Comparison of ENCODE assay signal across 13 cellular contexts in genomic region chr3:159855599-159856495, GRCh38. TPM values are rescaled to one million over a fixed set of nuclear protein-coding genes. Genes with fewer than 3 reads are reported as not detected.
DNase-seq lines count a peak whose midpoint lies in the region; ATAC-seq and TF ChIP-seq lines count a peak whose summit lies in the region.
"Had no signal": no experiment of that assay in that cellular context is flagged by ENCODE, and none has a peak within 500 bp of the region (broad histone marks: within the 10 kb centered on the region; RNA-seq: fewer than 3 reads in every experiment).

No MANE protein-coding gene starts in this region.

- H3K27ac ChIP-seq in lower lobe of right lung (peak overlapping the region; percentile 38), substantia nigra (ENCODE audit: low read depth, low read length, poor library complexity, severe bottlenecking) (peak overlapping the region; percentile 69)
- H3K27ac ChIP-seq: 22Rv1, colonic mucosa had no signal

- intact Hi-C loops in lower lobe of right lung (cut with DNase I) = no loop called here

- no peaks in the 10 kb centered on the region for H3K36me3 Mint-ChIP-seq in brain
- no peaks in the 10 kb centered on the region for H3K36me3 Mint-ChIP-seq in activated T-cell treated with anti-CD3 and anti-CD28 coated beads, Interleukin-2, amount 50 U/mL, for 24 hours (ENCODE audit: low read depth)

- H3K27ac Mint-ChIP-seq in brain = peak overlapping the region; percentile 85 to 95 (median 92)
- H3K27ac Mint-ChIP-seq in activated T-cell treated with anti-CD3 and anti-CD28 coated beads, Interleukin-2, amount 50 U/mL, for 24 hours = no peak overlapping the region
- H3K27ac Mint-ChIP-seq: activated CD4-positive, alpha-beta T cell treated with anti-CD3 and anti-CD28 coated beads for 36 hours had no signal

- no peak overlapping the region for H3K4me3 ChIP-seq in lower lobe of right lung
- H3K4me3 ChIP-seq: colonic mucosa had no signal

- H3K36me3 ChIP-seq in lower lobe of right lung = no peaks in the 10 kb centered on the region
- H3K36me3 ChIP-seq: colonic mucosa had no signal

- H3K4me1 ChIP-seq in lower lobe of right lung = peaks cover 88% of the 10 kb centered on the region
- H3K4me1 ChIP-seq: colonic mucosa had no signal

- H3K9me3 ChIP-seq in lower lobe of right lung = no peaks in the 10 kb centered on the region
- H3K9me3 ChIP-seq: colonic mucosa had no signal

- peaks cover 3% of the 10 kb centered on the region for H3K27me3 Mint-ChIP-seq in brain
- peaks cover 40% of the 10 kb centered on the region for H3K27me3 Mint-ChIP-seq in activated T-cell treated with anti-CD3 and anti-CD28 coated beads, Interleukin-2, amount 50 U/mL, for 24 hours

- DNase-seq in DMS 273 (lab: John Stamatoyannopoulos, UW; ENCODE audit: unreplicated experiment) (peak; percentile 71), DMS 273 treated with DMSO at 0.1 percent for 48 hours (lab: John Stamatoyannopoulos, UW) (no peak), lower lobe of right lung (no peak), substantia nigra (lab: John Stamatoyannopoulos, UW) (no peak), HT-29 (ENCODE audit: low spot score) (no peak), NCI-H2029 treated with DMSO at 0.1 percent for 48 hours (lab: John Stamatoyannopoulos, UW) (no peak)
- no peak for DNase-seq in activated T-cell treated with anti-CD3 and anti-CD28 coated beads, Interleukin-2, amount 50 U/mL, for 24 hours
- DNase-seq: activated CD4-positive, alpha-beta T cell treated with anti-CD3 and anti-CD28 coated beads for 36 hours; activated effector memory CD4-positive, alpha-beta T cell treated with anti-CD3 and anti-CD28 coated beads, Interleukin-2, amount 50 U/mL, for 16 hours; colonic mucosa; stimulated activated CD4-positive, alpha-beta T cell treated with anti-CD3 and anti-CD28 coated beads, Interleukin-12 subunit alpha, Interleukin-12 subunit beta, amount 100 ng/mL, for 4 hours had no signal

- peak overlapping the region; percentile 59 to 72 (median 62) for H3K4me3 Mint-ChIP-seq in brain
- H3K4me3 Mint-ChIP-seq in activated T-cell treated with anti-CD3 and anti-CD28 coated beads, Interleukin-2, amount 50 U/mL, for 24 hours = no peak overlapping the region
- H3K4me3 Mint-ChIP-seq: activated CD4-positive, alpha-beta T cell treated with anti-CD3 and anti-CD28 coated beads for 36 hours had no signal

- ATAC-seq in lower lobe of right lung = no peak
- ATAC-seq: activated CD4-positive, alpha-beta T cell treated with anti-CD3 and anti-CD28 coated beads for 36 hours had no signal

- peaks cover 100% of the 10 kb centered on the region for H3K4me1 Mint-ChIP-seq in brain
- peaks cover 4% of the 10 kb centered on the region for H3K4me1 Mint-ChIP-seq in activated T-cell treated with anti-CD3 and anti-CD28 coated beads, Interleukin-2, amount 50 U/mL, for 24 hours (ENCODE audit: low read depth)
- H3K4me1 Mint-ChIP-seq: activated CD4-positive, alpha-beta T cell treated with anti-CD3 and anti-CD28 coated beads for 36 hours had no signal

- TF ChIP-seq CTCF in brain (conservative IDR thresholded peaks at IDR 0.05) (no peak), lower lobe of right lung (IDR thresholded peaks at IDR 0.05) (no peak)

- H3K27me3 ChIP-seq in lower lobe of right lung (ENCODE audit: low read depth) = no peaks in the 10 kb centered on the region
- H3K27me3 ChIP-seq: colonic mucosa had no signal

- H3K9me3 Mint-ChIP-seq in brain = no peaks in the 10 kb centered on the region
- no peaks in the 10 kb centered on the region for H3K9me3 Mint-ChIP-seq in activated T-cell treated with anti-CD3 and anti-CD28 coated beads, Interleukin-2, amount 50 U/mL, for 24 hours

RNA-seq across cellular contexts. Expression of gene SCHIP1, which starts 16.2 kb away (rescaled TPM):
- 51.7 TPM for polyA plus RNA-seq in brain (ENCODE audit: insufficient read depth, low read depth, low replicate concordance)
- 12.7 TPM for total RNA-seq in lower lobe of right lung
- not detected in 2 replicates for total RNA-seq in HT-29 (2014; rRNA removed; shearing (Covaris generic))
- total RNA-seq: activated CD4-positive, alpha-beta T cell treated with anti-CD3 and anti-CD28 coated beads for 36 hours had no signal

Comparison
In these comparisons a context has a peak if more than half of its experiments do, and no peak if none do; other contexts are left out.
1. RNA of gene SCHIP1, which starts 16.2 kb away (total RNA-seq): 12.7 TPM in lower lobe of right lung (single experiment); not detected in HT-29; every median in the first group is over 10 times any median in the second.